9 cellular contexts compared by ENCODE assay signal in the genomic region with DNA sequence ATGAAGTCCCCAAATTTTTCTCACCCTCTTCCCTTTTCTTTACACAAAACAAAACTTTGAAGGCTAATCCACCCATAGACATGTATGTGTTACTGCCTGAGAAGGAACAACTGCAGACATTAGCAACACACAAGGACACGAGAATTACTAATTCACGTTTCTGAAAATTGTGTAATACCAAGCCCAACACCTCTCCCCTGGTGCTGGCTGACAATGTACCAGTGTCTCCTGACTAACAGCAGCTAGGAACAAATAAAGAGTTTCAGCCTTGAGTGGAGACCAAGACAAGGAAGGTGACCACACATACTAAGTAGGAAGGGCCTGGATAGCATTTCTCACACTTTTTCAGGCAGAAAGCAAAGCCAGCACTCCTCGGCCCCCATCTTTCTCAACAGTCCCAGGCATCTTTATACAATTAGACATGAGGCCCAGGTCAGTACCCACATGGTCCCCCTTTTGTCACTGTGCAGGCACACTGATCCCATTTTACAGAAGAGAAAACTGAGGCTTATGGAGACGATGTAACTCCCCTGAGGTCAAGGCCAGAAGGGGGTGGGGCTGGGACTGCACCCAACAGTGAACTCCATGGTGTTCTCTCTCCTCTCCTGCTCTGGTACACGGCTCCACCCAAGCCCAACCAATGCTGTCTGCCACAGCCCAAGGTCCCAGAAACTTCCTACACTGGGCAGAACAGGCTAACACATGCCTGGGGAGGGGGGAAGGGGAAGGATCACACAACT. TPM values are rescaled to one million over a fixed set of nuclear protein-coding genes. Genes with fewer than 3 reads are reported as not detected.
DNase-seq lines count a peak whose midpoint lies in the region; ATAC-seq, FAIRE-seq and TF ChIP-seq lines count a peak whose summit lies in the region.
"Had no signal": no experiment of that assay in that cellular context is flagged by ENCODE, and none has a peak within 500 bp of the region (broad histone marks: within the 10 kb centered on the region; RNA-seq: fewer than 3 reads in every experiment).

No MANE protein-coding gene starts in this region.

- no peak for TF ChIP-seq CTCF in A549 (IDR thresholded peaks at IDR 0.05)
- no peak for TF ChIP-seq CTCF in endothelial cell (IDR thresholded peaks at IDR 0.05; ENCODE audit: unreplicated experiment)

- ATAC-seq in A549 (peak; percentile 39 to 50; a peak in 3 of 6 replicates), naive B cell (ENCODE audit: low read depth in 2 of 2) (no peak), HG02798 (IDR thresholded peaks at IDR 0.05; ENCODE audit: poor library complexity, unreplicated experiment) (no peak)

- CTCF ChIA-PET in A549 (lab: Yijun Ruan, JAX), result no interaction called here

- H3K27ac ChIP-seq in A549, result peak overlapping the region; percentile 9 to 42; a peak in 3 of 6 replicates
- H3K27ac ChIP-seq in effector memory CD4-positive, alpha-beta T cell (ENCODE audit: insufficient read depth, low read length, poor library complexity, severe bottlenecking), result no peak overlapping the region

- H3K36me3 ChIP-seq in effector memory CD4-positive, alpha-beta T cell (ENCODE audit: control insufficient read depth, insufficient read depth, low read length), result no peaks in the 10 kb centered on the region

- no peaks in the 10 kb centered on the region for H3K9me3 ChIP-seq in A549
- H3K9me3 ChIP-seq in effector memory CD4-positive, alpha-beta T cell (ENCODE audit: control insufficient read depth, low read length), result no peaks in the 10 kb centered on the region

- TF ChIP-seq EP300 in A549 (IDR thresholded peaks at IDR 0.05), result no peak

- TF ChIP-seq POLR2A in A549 (IDR thresholded peaks at IDR 0.05; ENCODE audit: low read length), result no peak

- H3K27me3 ChIP-seq in effector memory CD4-positive, alpha-beta T cell (replicated peaks; ENCODE audit: control insufficient read depth, insufficient read depth, low read length, poor library complexity, severe bottlenecking), result no peaks in the 10 kb centered on the region

- H3K36me3 Mint-ChIP-seq in endothelial cell (ENCODE audit: low read depth, unreplicated experiment), result no peaks in the 10 kb centered on the region
- H3K36me3 Mint-ChIP-seq in naive B cell, result peaks cover 0 to 4% of the 10 kb centered on the region in 2 donors

- WGBS in A549 (ENCODE audit: missing lambda C conversion rate), result 53% methylated on average over 4 of the region's 5 CpGs

- H3K27me3 Mint-ChIP-seq in endothelial cell (ENCODE audit: unreplicated experiment), result no peaks in the 10 kb centered on the region
- no peaks in the 10 kb centered on the region for H3K27me3 Mint-ChIP-seq in naive B cell

- H3K9me3 Mint-ChIP-seq in endothelial cell (ENCODE audit: unreplicated experiment) (no peaks in the 10 kb centered on the region), naive B cell (no peaks in the 10 kb centered on the region)

- no peak for TF ChIP-seq RAD21 in A549 (conservative IDR thresholded peaks at IDR 0.05 in 1 of 2, IDR thresholded peaks at IDR 0.05 in 1 of 2)

- H3K4me1 ChIP-seq in A549, result peaks cover 75% of the 10 kb centered on the region
- H3K4me1 ChIP-seq in effector memory CD4-positive, alpha-beta T cell (ENCODE audit: control insufficient read depth, insufficient read depth, low read length, poor library complexity, severe bottlenecking), result peaks cover 42% of the 10 kb centered on the region

- FAIRE-seq in A549 (lab: Jason Lieb, UNC), result no peak

- H3K27ac Mint-ChIP-seq in endothelial cell (ENCODE audit: unreplicated experiment) (no peak overlapping the region), naive B cell (peak overlapping the region; percentile 19 to 96 (median 83))

- peaks cover 43% of the 10 kb centered on the region for H3K4me1 Mint-ChIP-seq in endothelial cell (ENCODE audit: unreplicated experiment)
- peaks cover 65 to 99% (median 84%) of the 10 kb centered on the region in 3 donors for H3K4me1 Mint-ChIP-seq in naive B cell

- H3K4me3 Mint-ChIP-seq in endothelial cell (ENCODE audit: unreplicated experiment), result peak overlapping the region; percentile 56
- peak overlapping the region; percentile 17 to 82 (median 56) for H3K4me3 Mint-ChIP-seq in naive B cell

- H3K4me2 ChIP-seq in A549, result peak overlapping the region; percentile 39

- DNase-seq in A549 (ENCODE audit: low read depth in 1 of 2, low spot score in 1 of 2), result no peak
- DNase-seq in MV-4-11 (lab: John Stamatoyannopoulos, UW), result peak; percentile 73
- no peak for DNase-seq in endothelial cell (ENCODE audit: low spot score)
- DNase-seq in naive B cell, result no peak
- no peak for DNase-seq in effector memory CD4-positive, alpha-beta T cell
- no peak for DNase-seq in COLO829 (ENCODE audit: low spot score)
- DNase-seq in HT-29 (ENCODE audit: low spot score), result no peak
- DNase-seq: DND-41 had no signal

- H3K4me3 ChIP-seq in A549, result no peak overlapping the region
- no peak overlapping the region for H3K4me3 ChIP-seq in effector memory CD4-positive, alpha-beta T cell (ENCODE audit: insufficient read depth, low read depth, low read length, poor library complexity, severe bottlenecking)

- POLR2A ChIA-PET in A549 (lab: Yijun Ruan, JAX), result no interaction called here

TF ChIP-seq in A549, 52 proteins besides CTCF, POLR2A, EP300 and RAD21:
- 0 out of 2 replicates have a peak, but pooled peaks have one; percentile 35 for TF ChIP-seq KDM1A (IDR thresholded peaks at IDR 0.05; ENCODE audit: low read depth)
- TF ChIP-seq FOSL2 (IDR thresholded peaks at IDR 0.05), result no peak
- no peak for TF ChIP-seq FOSL2 (CRISPR knock-in tag; IDR thresholded peaks at IDR 0.05)
TF ChIP-seq in A549: peak in this region for 1.

RNA-seq across cellular contexts. Expression of gene BRD4, which starts 8.7 kb away (rescaled TPM):
- polyA plus RNA-seq in A549 (2011; rRNA removed), result 8.3 and 11.8 TPM in 2 replicates
- 8.9 and 12.2 TPM in 2 replicates for polyA plus RNA-seq in A549 (2012; cell fraction: cytosol; rRNA removed)
- 21.4 and 21.7 TPM in 2 replicates for polyA plus RNA-seq in A549 (2012; cell fraction: nucleus; rRNA removed)
- polyA plus RNA-seq in A549 (2017; fragmentation: RNase III; extraction: RNeasy Plus Mini Kit Qiagen cat#74134 plus additional on column Dnase treatment), result 22.5 to 23.3 TPM (median 23.1 TPM) in 3 replicates
- 30.4 and 34.7 TPM in 2 replicates for polyA minus RNA-seq in A549 (2011; rRNA and poly(A)+ RNA removed)
- 136 TPM for total RNA-seq in endothelial cell (ENCODE audit: unreplicated experiment)
- polyA plus RNA-seq in naive B cell (ENCODE audit: low read depth in 6 of 6), result 10 to 100 TPM; 13.5 to 51.9 (median 18.4) TPM
- 20.1 and 20.3 TPM in 2 replicates for total RNA-seq in HT-29 (2014; rRNA removed; shearing (Covaris generic))

RNA-seq across cellular contexts. Expression of gene AKAP8, which starts 55.9 kb away (rescaled TPM):
- polyA plus RNA-seq in A549 (2011; rRNA removed) (13.5 and 16.2 TPM in 2 replicates), A549 (2017; fragmentation: RNase III; extraction: RNeasy Plus Mini Kit Qiagen cat#74134 plus additional on column Dnase treatment) (16.2 to 17.7 TPM (median 17.3 TPM) in 3 replicates), naive B cell (ENCODE audit: low read depth in 6 of 6) (10 to 100 TPM; 14.7 to 27.7 (median 17.9) TPM)
- polyA plus RNA-seq in A549 (2012; cell fraction: cytosol; rRNA removed), result 13.7 and 15.6 TPM in 2 replicates
- 30.6 and 37.9 TPM in 2 replicates for polyA plus RNA-seq in A549 (2012; cell fraction: nucleus; rRNA removed)
- 7.4 and 9.3 TPM in 2 replicates for polyA minus RNA-seq in A549 (2011; rRNA and poly(A)+ RNA removed)
- total RNA-seq in endothelial cell (ENCODE audit: unreplicated experiment), result 36.5 TPM
- 41.7 and 50.4 TPM in 2 replicates for total RNA-seq in HT-29 (2014; rRNA removed; shearing (Covaris generic))

Comparison
In these comparisons a context has a peak if more than half of its experiments do, and no peak if none do; other contexts are left out.
1. ATAC-seq: peak in A549 (2 of 2); none in naive B cell (0 of 2) and HG02798 (single experiment).